ENCODE assay signal across 15 cellular contexts in the genomic region with DNA sequence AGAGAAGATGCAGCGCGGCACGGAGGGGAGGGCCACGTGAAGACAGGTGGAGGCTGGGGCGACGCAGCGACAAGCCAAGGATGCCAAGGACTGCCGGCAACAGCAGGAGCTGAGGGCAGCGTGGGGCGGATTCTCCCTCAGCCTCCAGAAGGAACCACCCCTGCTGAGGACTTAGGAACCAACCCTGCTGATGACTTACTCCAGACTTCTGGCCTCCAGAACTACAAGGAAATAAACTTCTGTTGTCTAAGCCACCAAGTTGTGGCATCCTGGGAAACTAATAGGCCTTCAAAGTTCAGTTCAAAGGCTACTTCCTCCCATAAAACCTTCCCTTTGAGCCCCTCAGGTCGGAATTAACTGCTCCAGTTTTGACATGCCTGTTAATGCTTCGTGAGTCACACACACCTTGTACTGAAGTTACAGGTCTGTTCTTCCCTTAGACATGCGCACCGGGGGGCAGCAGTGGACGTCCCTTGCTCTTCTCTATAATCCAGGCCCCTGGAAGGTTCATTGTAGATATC.
A peak's percentile ranks its signal among the peaks of the same experiment; 100 is the strongest.
DNase-seq lines count a peak whose midpoint lies in the region; ATAC-seq, FAIRE-seq and TF ChIP-seq lines count a peak whose summit lies in the region.
"Had no signal": no experiment of that assay in that cellular context is flagged by ENCODE, and none has a peak within 500 bp of the region (broad histone marks: within the 10 kb centered on the region; RNA-seq: fewer than 3 reads in every experiment).

No MANE protein-coding gene starts in this region.

- H3K4me3 ChIP-seq in small intestine (ENCODE audit: low read depth in 1 of 2, low read length in 2 of 2), result no peak overlapping the region
- H3K4me3 ChIP-seq: uterus had no signal

- H3K27ac ChIP-seq in foreskin keratinocyte (peak overlapping the region; percentile 23), small intestine (ENCODE audit: low read depth in 1 of 2, low read length in 1 of 2) (peak overlapping the region; percentile 88 to 90)
- H3K27ac ChIP-seq: neutrophil, uterus, VCaP had no signal

- peak; percentile 29 for TF ChIP-seq CTCF in foreskin keratinocyte (conservative IDR thresholded peaks at IDR 0.05)

- H3K36me3 ChIP-seq in small intestine (ENCODE audit: control insufficient read depth in 2 of 2, insufficient read depth in 2 of 2, low read length in 2 of 2), result no peaks in the 10 kb centered on the region
- H3K36me3 ChIP-seq: neutrophil, uterus had no signal

- no peak for FAIRE-seq in RCC 7860 (lab: Jason Lieb, UNC)
- FAIRE-seq in small intestine (lab: Jason Lieb, UNC), result no peak

- no peaks in the 10 kb centered on the region for H3K27me3 ChIP-seq in foreskin keratinocyte
- H3K27me3 ChIP-seq in small intestine (ENCODE audit: control insufficient read depth in 2 of 2, insufficient read depth in 2 of 2, low read length in 2 of 2), result no peaks in the 10 kb centered on the region
- H3K27me3 ChIP-seq: neutrophil, uterus had no signal

- no peaks in the 10 kb centered on the region for H3K9me3 ChIP-seq in small intestine (ENCODE audit: control insufficient read depth, low read depth)
- H3K9me3 ChIP-seq: neutrophil, uterus had no signal

- H3K4me1 ChIP-seq in foreskin keratinocyte (peaks cover 19% of the 10 kb centered on the region), small intestine (ENCODE audit: control insufficient read depth in 2 of 2, insufficient read depth in 1 of 2, low read depth in 1 of 2, low read length in 1 of 2) (peaks cover 3 to 4% of the 10 kb centered on the region in 2 donors)
- H3K4me1 ChIP-seq: uterus had no signal

- ATAC-seq in foreskin keratinocyte (peak; percentile 91), HG02884 (IDR thresholded peaks at IDR 0.05; ENCODE audit: unreplicated experiment) (no peak)

- DNase-seq in activated effector memory CD4-positive, alpha-beta T cell treated with anti-CD3 and anti-CD28 coated beads, Interleukin-2, amount 50 U/mL, for 16 hours, result peak; percentile 30
- DNase-seq in activated effector memory CD4-positive, alpha-beta T cell treated with Interleukin-2 at 50 U/mL for 16 hours, result no peak
- DNase-seq in RCC 7860 (ENCODE audit: low spot score) (peak; percentile 34), foreskin keratinocyte (peak; percentile 72 to 85), small intestine (peak; percentile 99)
- DNase-seq in central memory CD4-positive, alpha-beta T cell, result no peak
- no peak for DNase-seq in activated CD4-positive, alpha-beta T cell treated with anti-CD3 and anti-CD28 coated beads for 48 hours
- DNase-seq: activated T-cell treated with anti-CD3 and anti-CD28 coated beads, Interleukin-2, amount 50 U/mL, for 48 hours; DND-41; SIG-M5; stimulated activated CD4-positive, alpha-beta T cell treated with anti-CD3 and anti-CD28 coated beads, Interleukin-12 subunit alpha, Interleukin-12 subunit beta, amount 100 ng/mL, for 4 hours; uterus had no signal

- 24 to 61% (median 38%) methylated on average over 15 of the region's 15 CpGs for WGBS in small intestine, 3 donors

Comparison
In these comparisons a context has a peak if more than half of its experiments do, and no peak if none do; other contexts are left out.
1. DNase-seq: peak in activated effector memory CD4-positive, alpha-beta T cell treated with anti-CD3 and anti-CD28 coated beads, Interleukin-2, amount 50 U/mL, for 16 hours (single experiment), RCC 7860 (single experiment), foreskin keratinocyte (2 of 2) and small intestine (single experiment); none in activated effector memory CD4-positive, alpha-beta T cell treated with Interleukin-2 at 50 U/mL for 16 hours (single experiment), central memory CD4-positive, alpha-beta T cell (single experiment) and activated CD4-positive, alpha-beta T cell treated with anti-CD3 and anti-CD28 coated beads for 48 hours (single experiment).